ENCODE assay signal across 13 cellular contexts in genomic region chr21:37198989-37199924, GRCh38.
DNase-seq lines count a peak whose midpoint lies in the region; ATAC-seq, FAIRE-seq and TF ChIP-seq lines count a peak whose summit lies in the region.
"Had no signal": no experiment of that assay in that cellular context is flagged by ENCODE, and none has a peak within 500 bp of the region (broad histone marks: within the 10 kb centered on the region; RNA-seq: fewer than 3 reads in every experiment).

No MANE protein-coding gene starts in this region.

- H3K27ac ChIP-seq in IMR-90 (ENCODE audit: insufficient read depth, low read length) = peak overlapping the region; percentile 8; the same call in 1 of the 2 replicates
- peak overlapping the region; percentile 55 for H3K27ac ChIP-seq in brain microvascular endothelial cell
- H3K27ac ChIP-seq in small intestine (ENCODE audit: low read depth in 1 of 2, low read length in 1 of 2) = peak overlapping the region in 1 of 2 donors; percentile 79

- CTCF ChIA-PET in IMR-90 (lab: Yijun Ruan, JAX) = no interaction called here
- CTCF ChIA-PET in activated naive CD4-positive, alpha-beta T cell treated with anti-CD3 and anti-CD28 coated beads for 36 hours (lab: Charles Lee) = interaction anchor here (1.3 kb wide), 1 partner anchor 9 kb away, joined by 3 read pairs; no protein-coding TSS in a partner anchor

- no peak overlapping the region for H3K18ac ChIP-seq in IMR-90 (ENCODE audit: low read depth, low read length)

- no peak overlapping the region for H3K4me3 Mint-ChIP-seq in activated naive CD4-positive, alpha-beta T cell treated with anti-CD3 and anti-CD28 coated beads for 36 hours
- H3K4me3 Mint-ChIP-seq in type B pancreatic cell = no peak overlapping the region
- H3K4me3 Mint-ChIP-seq: activated B cell treated with CpG ODN at 0.5 μM for 24 hours; dendritic cell treated with granulocyte-macrophage colony-stimulating factor and Interleukin-4, amounts not matched to agents 40 ng/mL and 50 ng/mL, for 4 days had no signal

- intact Hi-C loops in IMR-90 (cut with micrococcal nuclease) = no loop called here
- intact Hi-C loops in activated naive CD4-positive, alpha-beta T cell treated with anti-CD3 and anti-CD28 coated beads for 36 hours (cut with micrococcal nuclease) = no loop called here

- H2BK5ac ChIP-seq in IMR-90 (ENCODE audit: low read depth, low read length, poor library complexity, severe bottlenecking) = peak overlapping the region; percentile 21

- no peak overlapping the region for H3K4me3 ChIP-seq in IMR-90 (ENCODE audit: insufficient read depth, low read depth, low read length)
- H3K4me3 ChIP-seq in brain microvascular endothelial cell (ENCODE audit: low read depth, low read length) = no peak overlapping the region
- no peak overlapping the region for H3K4me3 ChIP-seq in small intestine (ENCODE audit: low read depth in 1 of 2, low read length in 2 of 2)

- peaks cover 37% of the 10 kb centered on the region for H3K36me3 Mint-ChIP-seq in activated naive CD4-positive, alpha-beta T cell treated with anti-CD3 and anti-CD28 coated beads for 36 hours (ENCODE audit: low read depth)
- peaks cover 58% of the 10 kb centered on the region for H3K36me3 Mint-ChIP-seq in type B pancreatic cell

- no peaks in the 10 kb centered on the region for H3K4me1 Mint-ChIP-seq in activated naive CD4-positive, alpha-beta T cell treated with anti-CD3 and anti-CD28 coated beads for 36 hours (ENCODE audit: low read depth)
- no peaks in the 10 kb centered on the region for H3K4me1 Mint-ChIP-seq in type B pancreatic cell (ENCODE audit: unreplicated experiment)
- H3K4me1 Mint-ChIP-seq: activated B cell treated with CpG ODN at 0.5 μM for 24 hours had no signal

- H3K9me1 ChIP-seq in IMR-90 (ENCODE audit: insufficient read depth, low read length) = peaks cover 27% of the 10 kb centered on the region

- H2AK9ac ChIP-seq in IMR-90 (replicated peaks; ENCODE audit: low read depth, low read length, poor library complexity) = peak overlapping the region; percentile 53

- H3K9ac ChIP-seq in IMR-90 (ENCODE audit: low read depth, low read length) = no peak overlapping the region

- peak overlapping the region; percentile 44; the same call in 1 of the 2 replicates for H2BK120ac ChIP-seq in IMR-90 (ENCODE audit: low read depth, low read length)

- H2BK20ac ChIP-seq in IMR-90 (ENCODE audit: low read depth, low read length) = no peak overlapping the region

- 74% methylated on average over 4 of the region's 13 CpGs; no CpG with 5 or more reads in 1 of the 2 experiments for WGBS in IMR-90 (ENCODE audit: extremely low coverage in 2 of 2, insufficient read length in 1 of 2), 2 experiments
- 37 to 70% (median 52%) methylated on average over 13 of the region's 13 CpGs for WGBS in small intestine, 3 donors

- H3K27me3 ChIP-seq in IMR-90 (ENCODE audit: control insufficient read depth, insufficient read depth, low read length) = no peaks in the 10 kb centered on the region
- H3K27me3 ChIP-seq in brain microvascular endothelial cell (replicated peaks) = no peaks in the 10 kb centered on the region
- H3K27me3 ChIP-seq in small intestine (ENCODE audit: control insufficient read depth in 2 of 2, insufficient read depth in 2 of 2, low read length in 2 of 2) = no peaks in the 10 kb centered on the region

- in situ Hi-C loops in IMR-90 (cut with MboI; ENCODE audit: low sequenced_read_pairs) = no loop called here
- in situ Hi-C loops in brain microvascular endothelial cell (cut with HindIII; ENCODE audit: low pct_ligation_motif_present, low sequenced_read_pairs) = no loop called here

- no TSS peak for BruUV-seq in IMR-90 (replicated peaks; lab: Mats Ljungman, UMichigan)

- DNase-seq in IMR-90 (peak; percentile 78), brain microvascular endothelial cell (peak; percentile 78), iPS-NIHi11 (ENCODE audit: low spot score) (peak; percentile 33), small intestine (peak; percentile 27), NCI-H1694 treated with DMSO at 0.1 percent for 48 hours (lab: John Stamatoyannopoulos, UW) (no peak), type B pancreatic cell (ENCODE audit: extremely low spot score, unreplicated experiment) (no peak)
- DNase-seq in activated naive CD4-positive, alpha-beta T cell treated with anti-CD3 and anti-CD28 coated beads for 36 hours = no peak
- DNase-seq: activated B cell treated with CpG ODN at 0.5 μM for 24 hours, DMS 273 treated with DMSO at 0.1 percent for 48 hours, NCI-H1694, occipital lobe had no signal

- no peak for FAIRE-seq in small intestine (lab: Jason Lieb, UNC)

- H3K27me3 Mint-ChIP-seq in activated naive CD4-positive, alpha-beta T cell treated with anti-CD3 and anti-CD28 coated beads for 36 hours (ENCODE audit: low read depth) = no peaks in the 10 kb centered on the region
- no peaks in the 10 kb centered on the region for H3K27me3 Mint-ChIP-seq in type B pancreatic cell
- H3K27me3 Mint-ChIP-seq: activated B cell treated with CpG ODN at 0.5 μM for 24 hours; dendritic cell treated with granulocyte-macrophage colony-stimulating factor and Interleukin-4, amounts not matched to agents 40 ng/mL and 50 ng/mL, for 4 days had no signal

- H2AFZ ChIP-seq in IMR-90 (replicated peaks; ENCODE audit: low read length, poor library complexity) = peak overlapping the region; percentile 50

- H3K23ac ChIP-seq in IMR-90 (ENCODE audit: low read depth, low read length) = peak overlapping the region; percentile 48

- H2AK5ac ChIP-seq in IMR-90 (ENCODE audit: low read depth, low read length) = peak overlapping the region; percentile 31; the same call in 1 of the 2 replicates

- no peak overlapping the region; the same call in 2 of the 3 replicates for H2BK15ac ChIP-seq in IMR-90 (ENCODE audit: low read depth, low read length)

- peak overlapping the region; percentile 50; the same call in 1 of the 2 replicates for H4K91ac ChIP-seq in IMR-90 (ENCODE audit: insufficient read depth, low read depth, low read length)

- no peaks in the 10 kb centered on the region for H3K9me3 ChIP-seq in IMR-90 (ENCODE audit: control insufficient read depth, insufficient read depth, low read length)
- no peaks in the 10 kb centered on the region for H3K9me3 ChIP-seq in small intestine (ENCODE audit: control insufficient read depth, low read depth)

- peak overlapping the region in 1 of 2 experiments; percentile 44; a peak in 1 of 4 replicates for H4K8ac ChIP-seq in IMR-90 (ENCODE audit: low read depth in 2 of 2, low read length in 2 of 2)

- TF ChIP-seq POLR2A in IMR-90 (IDR thresholded peaks at IDR 0.05; ENCODE audit: low read depth, low read length) = no peak

- H3K79me1 ChIP-seq in IMR-90 (ENCODE audit: low read depth in 1 of 2, low read length in 2 of 2) = peaks cover 17 to 43% of the 10 kb centered on the region in 2 experiments; a peak in 3 of 4 replicates

- peak overlapping the region; percentile 8; the same call in 1 of the 2 replicates for H3K14ac ChIP-seq in IMR-90 (replicated peaks; ENCODE audit: low read depth, low read length)

- H3K4me1 ChIP-seq in IMR-90 (ENCODE audit: control insufficient read depth, insufficient read depth, low read length) (peaks cover 7% of the 10 kb centered on the region), small intestine (ENCODE audit: control insufficient read depth in 2 of 2, insufficient read depth in 1 of 2, low read depth in 1 of 2, low read length in 1 of 2) (no peaks in the 10 kb centered on the region)

- H3K9me3 Mint-ChIP-seq in activated naive CD4-positive, alpha-beta T cell treated with anti-CD3 and anti-CD28 coated beads for 36 hours = no peaks in the 10 kb centered on the region
- H3K9me3 Mint-ChIP-seq in type B pancreatic cell = no peaks in the 10 kb centered on the region
- H3K9me3 Mint-ChIP-seq: activated B cell treated with CpG ODN at 0.5 μM for 24 hours; dendritic cell treated with granulocyte-macrophage colony-stimulating factor and Interleukin-4, amounts not matched to agents 40 ng/mL and 50 ng/mL, for 4 days had no signal

- POLR2A ChIA-PET in IMR-90 (lab: Charles Lee; ENCODE audit: unreplicated experiment) = interaction anchor here (0.8 kb wide), 1 partner anchor 601 kb away, joined by 3 read pairs; no protein-coding TSS in a partner anchor

- H4K20me1 ChIP-seq in IMR-90 (ENCODE audit: insufficient read depth, low read length) = peaks cover 9% of the 10 kb centered on the region; the same call in 1 of the 2 replicates

- peak; percentile 91 for ATAC-seq in IMR-90 (ENCODE audit: low read depth)
- no peak for ATAC-seq in HG02798 (IDR thresholded peaks at IDR 0.05; ENCODE audit: poor library complexity, unreplicated experiment)

- no peak overlapping the region for H3K56ac ChIP-seq in IMR-90 (ENCODE audit: extremely low read depth, insufficient read depth, low read length)

- H3K36me3 ChIP-seq in IMR-90 (ENCODE audit: control insufficient read depth, insufficient read depth, low read length) (peaks cover 51% of the 10 kb centered on the region), brain microvascular endothelial cell (replicated peaks) (peaks cover 67% of the 10 kb centered on the region), small intestine (ENCODE audit: control insufficient read depth in 2 of 2, insufficient read depth in 2 of 2, low read length in 2 of 2) (peaks cover 7 to 8% of the 10 kb centered on the region in 2 donors)

- no peak overlapping the region for H3K4me2 ChIP-seq in IMR-90 (ENCODE audit: low read depth, low read length)

- H3K27ac Mint-ChIP-seq in activated naive CD4-positive, alpha-beta T cell treated with anti-CD3 and anti-CD28 coated beads for 36 hours = no peak overlapping the region
- H3K27ac Mint-ChIP-seq in type B pancreatic cell = no peak overlapping the region
- H3K27ac Mint-ChIP-seq: activated B cell treated with CpG ODN at 0.5 μM for 24 hours; dendritic cell treated with granulocyte-macrophage colony-stimulating factor and Interleukin-4, amounts not matched to agents 40 ng/mL and 50 ng/mL, for 4 days had no signal

- TF ChIP-seq CTCF in IMR-90 (conservative IDR thresholded peaks at IDR 0.05; ENCODE audit: low read depth, low read length) (no peak), brain microvascular endothelial cell (IDR thresholded peaks at IDR 0.05; ENCODE audit: low read depth, low read length, missing control alignments) (no peak), type B pancreatic cell (conservative IDR thresholded peaks at IDR 0.05) (no peak)

- peak overlapping the region; percentile 68 for H3K4ac ChIP-seq in IMR-90 (ENCODE audit: low read depth, low read length)

- no peak for TF ChIP-seq RAD21 in IMR-90 (IDR thresholded peaks at IDR 0.05; ENCODE audit: low read length)

- H4K5ac ChIP-seq in IMR-90 (ENCODE audit: low read depth, low read length) = no peak overlapping the region

- dilution Hi-C loops in IMR-90 (cut with HindIII; ENCODE audit: low sequenced_read_pairs, unreplicated experiment) = no loop called here

TF ChIP-seq in IMR-90, 13 proteins besides CTCF, POLR2A, EP300 and RAD21 (continues in another document):
- no peak for TF ChIP-seq MAFK (IDR thresholded peaks at IDR 0.05; ENCODE audit: low read depth, low read length)
- TF ChIP-seq MXI1 (IDR thresholded peaks at IDR 0.05; ENCODE audit: borderline replicate concordance, low read depth, low read length) = no peak
- TF ChIP-seq CEBPB (IDR thresholded peaks at IDR 0.05; ENCODE audit: low read depth, low read length) = 0 out of 2 replicates have a peak, but pooled peaks have one; percentile 7
- TF ChIP-seq NFE2L2 (IDR thresholded peaks at IDR 0.05; ENCODE audit: low read depth, low read length) = no peak
- peak; percentile 88 for TF ChIP-seq BHLHE40 (IDR thresholded peaks at IDR 0.05; ENCODE audit: low read depth, low read length)
- TF ChIP-seq RFX5 (IDR thresholded peaks at IDR 0.05; ENCODE audit: low read depth, low read length) = no peak

Comparison
In these comparisons a context has a peak if more than half of its experiments do, and no peak if none do; other contexts are left out.
1. DNase-seq: peak in IMR-90 (single experiment), brain microvascular endothelial cell (single experiment), iPS-NIHi11 (single experiment) and small intestine (single experiment); none in NCI-H1694 treated with DMSO at 0.1 percent for 48 hours (single experiment), activated naive CD4-positive, alpha-beta T cell treated with anti-CD3 and anti-CD28 coated beads for 36 hours (single experiment) and type B pancreatic cell (single experiment).